Comparison of ENCODE assay signal across 17 cellular contexts in genomic region chr3:39261726-39262125, GRCh38. TPM values are rescaled to one million over a fixed set of nuclear protein-coding genes. Genes with fewer than 3 reads are reported as not detected.
"Had no signal": no experiment of that assay in that cellular context is flagged by ENCODE, and none has a peak within 500 bp of the region (broad histone marks: within the 10 kb centered on the region; RNA-seq: fewer than 3 reads in every experiment).

No MANE protein-coding gene starts in this region.

- H3K4me3 Mint-ChIP-seq: nephron progenitor cell had no signal

- DNase-seq: activated CD4-positive, alpha-beta T cell treated with anti-CD3 and anti-CD28 coated beads, Interleukin-2, amount 50 U/mL, for 48 hours; activated CD8-positive, alpha-beta memory T cell treated with anti-CD3 and anti-CD28 coated beads, Interleukin-2, amount 50 U/mL, for 4 hours; activated effector memory CD4-positive, alpha-beta T cell treated with anti-CD3 and anti-CD28 coated beads, Interleukin-2, amount 50 U/mL, for 16 hours; adrenal gland; kidney; left ventricle myocardium inferior; mucosa of descending colon; nephron progenitor cell; right lobe of liver; spleen; T1000; trophoblast cell had no signal

- H3K9me3 Mint-ChIP-seq: activated naive CD4-positive, alpha-beta T cell treated with anti-CD3 and anti-CD28 coated beads, Interleukin-2, amount 50 U/mL, for 24 hours; nephron progenitor cell had no signal

- H3K36me3 ChIP-seq: adrenal gland, cardiac muscle cell, left ventricle myocardium inferior, right lobe of liver, spleen, suprapubic skin had no signal

- H3K36me3 Mint-ChIP-seq: activated naive CD4-positive, alpha-beta T cell treated with anti-CD3 and anti-CD28 coated beads, Interleukin-2, amount 50 U/mL, for 24 hours had no signal

- H3K4me3 ChIP-seq: adrenal gland, cardiac muscle cell, left ventricle myocardium inferior, mucosa of descending colon, right lobe of liver, spleen, suprapubic skin had no signal

- H3K27me3 ChIP-seq: adrenal gland, cardiac muscle cell, right lobe of liver, spleen, suprapubic skin had no signal

- FAIRE-seq: kidney had no signal

- H3K27ac Mint-ChIP-seq: activated naive CD4-positive, alpha-beta T cell treated with anti-CD3 and anti-CD28 coated beads, Interleukin-2, amount 50 U/mL, for 24 hours had no signal

RNA-seq across cellular contexts. Expression of gene CX3CR1, which starts 18.1 kb away (rescaled TPM):
- total RNA-seq: glomerular endothelial cell, pulmonary artery endothelial cell had no signal
